ENCODE assay signal across 14 cellular contexts in the genomic region with DNA sequence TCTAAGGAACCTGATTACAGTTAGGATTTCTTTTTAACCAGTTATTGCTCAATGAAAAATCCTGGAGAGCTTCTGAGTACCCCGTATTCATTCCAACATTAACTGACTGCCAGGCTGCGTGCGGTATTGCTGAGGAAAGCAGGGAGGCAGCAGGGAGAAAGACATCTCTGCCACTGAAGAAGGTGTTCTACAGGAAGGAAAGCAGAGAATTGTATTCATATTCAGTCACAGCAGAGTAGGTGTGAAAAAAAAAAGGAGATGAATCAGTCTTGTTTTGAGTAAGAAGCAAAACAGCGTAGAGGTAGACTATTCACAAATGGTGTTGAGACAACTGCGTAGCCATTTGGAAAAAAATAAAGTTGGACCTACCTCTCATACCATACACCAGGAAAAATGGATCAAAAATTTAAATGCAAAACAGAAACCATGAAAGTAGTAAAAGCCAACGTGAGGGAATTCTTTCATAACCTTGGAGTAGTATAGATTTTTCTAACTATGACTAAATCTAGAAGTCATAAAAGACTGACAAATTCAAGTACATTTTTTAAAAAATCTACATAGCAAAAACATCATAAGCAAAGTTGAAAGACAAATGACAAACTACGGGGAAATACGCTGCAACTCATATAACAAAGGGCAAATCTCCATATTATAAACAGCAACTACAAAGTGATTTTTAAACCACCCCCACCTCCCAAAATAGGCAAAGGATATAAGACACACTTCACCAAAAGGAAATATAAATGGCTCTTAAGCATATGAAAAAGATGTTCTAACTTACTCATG. TPM values are rescaled to one million over a fixed set of nuclear protein-coding genes. Genes with fewer than 3 reads are reported as not detected.
A peak's percentile ranks its signal among the peaks of the same experiment; 100 is the strongest.
DNase-seq lines count a peak whose midpoint lies in the region; ATAC-seq, FAIRE-seq and TF ChIP-seq lines count a peak whose summit lies in the region.
"Had no signal": no experiment of that assay in that cellular context is flagged by ENCODE, and none has a peak within 500 bp of the region (broad histone marks: within the 10 kb centered on the region; RNA-seq: fewer than 3 reads in every experiment).

No MANE protein-coding gene starts in this region.

- H4K20me1 ChIP-seq in hepatocyte (ENCODE audit: insufficient read depth, poor library complexity, severe bottlenecking), result no peaks in the 10 kb centered on the region

- no peaks in the 10 kb centered on the region for H3K36me3 Mint-ChIP-seq in activated T-cell treated with anti-CD3 and anti-CD28 coated beads, Interleukin-2, amount 50 U/mL, for 72 hours (ENCODE audit: insufficient read depth in 2 of 2)

- no peaks in the 10 kb centered on the region for H3K9me3 ChIP-seq in hepatocyte (ENCODE audit: low read depth)
- H3K9me3 ChIP-seq: tibial artery had no signal

- H3K27me3 Mint-ChIP-seq in activated T-cell treated with anti-CD3 and anti-CD28 coated beads, Interleukin-2, amount 50 U/mL, for 72 hours (ENCODE audit: low read depth), result peaks cover 29% of the 10 kb centered on the region

- H3K27me3 ChIP-seq in hepatocyte, result no peaks in the 10 kb centered on the region
- H3K27me3 ChIP-seq: tibial artery had no signal

- DNase-seq in GM12891 (ENCODE audit: insufficient read length, low spot score), result no peak
- no peak for DNase-seq in activated T-cell treated with anti-CD3 and anti-CD28 coated beads, Interleukin-2, amount 50 U/mL, for 72 hours
- DNase-seq in hepatocyte (ENCODE audit: low spot score), result no peak
- DNase-seq in hepatic stellate cell (ENCODE audit: low spot score), result no peak
- DNase-seq in activated CD4-positive, alpha-beta T cell treated with anti-CD3 and anti-CD28 coated beads for 4 hours, result no peak
- DNase-seq: midbrain, NCI-H187 treated with DMSO at 0.1 percent for 48 hours, T-cell, tibial artery had no signal

- H3K36me3 ChIP-seq in hepatocyte (replicated peaks; ENCODE audit: insufficient read depth, low read depth), result no peaks in the 10 kb centered on the region
- H3K36me3 ChIP-seq: tibial artery had no signal

- no peaks in the 10 kb centered on the region for H3K9me2 ChIP-seq in hepatocyte (replicated peaks; ENCODE audit: insufficient read depth)

- ATAC-seq in GM19023 (IDR thresholded peaks at IDR 0.05; ENCODE audit: unreplicated experiment) (peak; percentile 55), HG03064 (IDR thresholded peaks at IDR 0.05; ENCODE audit: low read depth, unreplicated experiment) (peak; percentile 83), GM18870 (IDR thresholded peaks at IDR 0.05; ENCODE audit: unreplicated experiment) (no peak)
- peak; percentile 85 to 90 for ATAC-seq in activated T-cell treated with anti-CD3 and anti-CD28 coated beads, Interleukin-2, amount 50 U/mL, for 72 hours (replicated peaks in 1 of 2)
- ATAC-seq: T-cell had no signal

- H3K4me1 ChIP-seq in hepatocyte (ENCODE audit: insufficient read depth), result no peaks in the 10 kb centered on the region

- TF ChIP-seq CTCF in hepatocyte (IDR thresholded peaks at IDR 0.05; ENCODE audit: poor library complexity), result no peak

- H3K9me3 Mint-ChIP-seq in activated T-cell treated with anti-CD3 and anti-CD28 coated beads, Interleukin-2, amount 50 U/mL, for 72 hours, result no peaks in the 10 kb centered on the region
- H3K9me3 Mint-ChIP-seq: T-cell had no signal

- peak; percentile 85 for FAIRE-seq in GM12891 (lab: Jason Lieb, UNC)
- FAIRE-seq: bronchial epithelial cell had no signal

- H3K27ac ChIP-seq in hepatocyte, result no peak overlapping the region
- H3K27ac ChIP-seq: C4-2B, tibial artery had no signal

- H3K79me2 ChIP-seq in hepatocyte, result peaks cover 10% of the 10 kb centered on the region

- peak overlapping the region; percentile 5 to 78 for H3K4me3 Mint-ChIP-seq in activated T-cell treated with anti-CD3 and anti-CD28 coated beads, Interleukin-2, amount 50 U/mL, for 72 hours
- H3K4me3 Mint-ChIP-seq: T-cell had no signal

- no peak overlapping the region for H2AFZ ChIP-seq in hepatocyte

- no peak overlapping the region for H3K4me2 ChIP-seq in hepatocyte

- no peak overlapping the region for H3K4me3 ChIP-seq in hepatocyte
- H3K4me3 ChIP-seq: tibial artery had no signal

- peak overlapping the region; percentile 75 for H3K27ac Mint-ChIP-seq in activated T-cell treated with anti-CD3 and anti-CD28 coated beads, Interleukin-2, amount 50 U/mL, for 72 hours
- H3K27ac Mint-ChIP-seq: T-cell had no signal

- H3K4me1 Mint-ChIP-seq in activated T-cell treated with anti-CD3 and anti-CD28 coated beads, Interleukin-2, amount 50 U/mL, for 72 hours (ENCODE audit: low read depth), result peaks cover 74% of the 10 kb centered on the region

- 85% methylated on average over 8 of the region's 8 CpGs for WGBS in hepatocyte (ENCODE audit: low lambda C conversion rate, missing lambda C conversion rate)

- no peak for TF ChIP-seq POLR2A in GM12891 (IDR thresholded peaks at IDR 0.05; ENCODE audit: low read depth, low read length)

TF ChIP-seq in GM12891, 5 proteins besides CTCF, POLR2A, EP300 and RAD21:
- TF ChIP-seq POLR2AphosphoS5 (IDR thresholded peaks at IDR 0.05; ENCODE audit: low read depth, low read length) (no peak), PAX5 (IDR thresholded peaks at IDR 0.05; ENCODE audit: insufficient read depth, low read length, severe bottlenecking) (peak; percentile 36)

RNA-seq across cellular contexts. Expression of a gene that starts 9.9 kb away (rescaled TPM):
- 3.3 TPM for polyA plus RNA-seq in GM12891 (2012; ENCODE audit: low read depth, missing spikeins)
- total RNA-seq in activated T-cell treated with anti-CD3 and anti-CD28 coated beads, Interleukin-2, amount 50 U/mL, for 72 hours, result 10 to 100 TPM; 53.0 to 53.1 TPM
- total RNA-seq in hepatocyte, result 2.2 and 2.4 TPM in 2 replicates
- 2.9 and 6.1 TPM in 2 replicates for polyA plus RNA-seq in hepatocyte
- total RNA-seq: bronchial epithelial cell had no signal

Comparison
In these comparisons a context has a peak if more than half of its experiments do, and no peak if none do; other contexts are left out.
1. RNA of a gene that starts 9.9 kb away (total RNA-seq): 53.0 to 53.1 TPM in activated T-cell treated with anti-CD3 and anti-CD28 coated beads, Interleukin-2, amount 50 U/mL, for 72 hours; 2.2 to 2.4 TPM in hepatocyte; every median in the first group is over 10 times any median in the second.